ENCODE assay signal across 1 cellular context in genomic region chr11:44840085-44840478, GRCh38.
TF ChIP-seq lines count a peak whose summit lies in the region.

No MANE protein-coding gene starts in this region.

TF ChIP-seq in H1, 55 proteins besides CTCF, POLR2A, EP300 and RAD21 (continued from another document):
- TF ChIP-seq USF2 (IDR thresholded peaks at IDR 0.05; ENCODE audit: low read length), result no peak
